In genomic region chr4:69909195-69909594, GRCh38 we compare ENCODE assay signal across 1 cellular context.
A peak's percentile ranks its signal among the peaks of the same experiment; 100 is the strongest.
TF ChIP-seq lines count a peak whose summit lies in the region.

No MANE protein-coding gene starts in this region.

TF ChIP-seq in GM12878, 131 proteins besides CTCF, POLR2A, EP300 and RAD21:
- TF ChIP-seq SUZ12 (IDR thresholded peaks at IDR 0.05; ENCODE audit: unreplicated experiment) (no peak), RUNX3 (IDR thresholded peaks at IDR 0.05; ENCODE audit: low read length) (peak; percentile 30; the same call in 1 of the 2 replicates), SP1 (IDR thresholded peaks at IDR 0.05; ENCODE audit: low read depth, low read length) (no peak), KLF5 (IDR thresholded peaks at IDR 0.05; ENCODE audit: partially characterized antibody) (no peak), MTA2 (IDR thresholded peaks at IDR 0.05; ENCODE audit: low read depth) (0 out of 2 replicates have a peak, but pooled peaks have one; percentile 14), MAX (IDR thresholded peaks at IDR 0.05; ENCODE audit: low read depth, low read length) (no peak), KAT2A (conservative IDR thresholded peaks at IDR 0.05; ENCODE audit: control insufficient read depth, low read depth, low read length) (no peak), CBX5 (IDR thresholded peaks at IDR 0.05; ENCODE audit: low read depth) (no peak), IKZF2 (IDR thresholded peaks at IDR 0.05) (no peak), JUND (IDR thresholded peaks at IDR 0.05; ENCODE audit: low read depth, low read length) (no peak), ESRRA (IDR thresholded peaks at IDR 0.05; ENCODE audit: low read length) (no peak), ELK1 (IDR thresholded peaks at IDR 0.05; ENCODE audit: low read depth, low read length) (no peak), ZNF274 (IDR thresholded peaks at IDR 0.05; ENCODE audit: insufficient read depth, insufficient read length) (no peak), HCFC1 (IDR thresholded peaks at IDR 0.05; ENCODE audit: low read length) (no peak), CHD1 (IDR thresholded peaks at IDR 0.05; ENCODE audit: low read depth, low read length) (no peak), SPI1 (IDR thresholded peaks at IDR 0.05; ENCODE audit: borderline replicate concordance, insufficient read depth, low read depth, low read length) (peak; percentile 56), NFIC (IDR thresholded peaks at IDR 0.05; ENCODE audit: low read depth, low read length) (peak; percentile 42; the same call in 1 of the 2 replicates)
- TF ChIP-seq, protein P1, sequence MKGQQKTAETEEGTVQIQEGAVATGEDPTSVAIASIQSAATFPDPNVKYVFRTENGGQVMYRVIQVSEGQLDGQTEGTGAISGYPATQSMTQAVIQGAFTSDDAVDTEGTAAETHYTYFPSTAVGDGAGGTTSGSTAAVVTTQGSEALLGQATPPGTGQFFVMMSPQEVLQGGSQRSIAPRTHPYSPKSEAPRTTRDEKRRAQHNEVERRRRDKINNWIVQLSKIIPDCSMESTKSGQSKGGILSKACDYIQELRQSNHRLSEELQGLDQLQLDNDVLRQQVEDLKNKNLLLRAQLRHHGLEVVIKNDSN (IDR thresholded peaks at IDR 0.05; ENCODE audit: borderline replicate concordance, extremely low read length, insufficient read depth, low read depth, low read length), result no peak
